9 cellular contexts compared by ENCODE assay signal in genomic region chr6:43334466-43335095, GRCh38. TPM values are rescaled to one million over a fixed set of nuclear protein-coding genes. Genes with fewer than 3 reads are reported as not detected.
DNase-seq lines count a peak whose midpoint lies in the region; ATAC-seq and TF ChIP-seq lines count a peak whose summit lies in the region.
"Had no signal": no experiment of that assay in that cellular context is flagged by ENCODE, and none has a peak within 500 bp of the region (broad histone marks: within the 10 kb centered on the region; RNA-seq: fewer than 3 reads in every experiment).

No MANE protein-coding gene starts in this region.

- H2BK5ac ChIP-seq in IMR-90 (ENCODE audit: low read depth, low read length, poor library complexity, severe bottlenecking) = no peak overlapping the region

- H3K9me1 ChIP-seq in IMR-90 (ENCODE audit: insufficient read depth, low read length) = no peaks in the 10 kb centered on the region

- no CpG with 5 or more reads among the region's 2 CpGs for WGBS in IMR-90 (ENCODE audit: extremely low coverage in 2 of 2, insufficient read length in 1 of 2), 2 experiments
- WGBS in gastroesophageal sphincter (ENCODE audit: low coverage in 1 of 2), 2 donors = 22 to 58% methylated on average over 2 of the region's 2 CpGs
- 11 to 34% methylated on average over 2 of the region's 2 CpGs for WGBS in sigmoid colon, 2 donors

- peak; percentile 85 for ATAC-seq in IMR-90 (ENCODE audit: low read depth)
- peak; percentile 68 for ATAC-seq in gastroesophageal sphincter
- no peak for ATAC-seq in stimulated activated naive CD8-positive, alpha-beta T cell treated with anti-CD3 and anti-CD28 coated beads, Interleukin-15, amount 100 ng/mL, for 72 hours

- H4K91ac ChIP-seq in IMR-90 (ENCODE audit: insufficient read depth, low read depth, low read length) = no peak overlapping the region

- H2AK9ac ChIP-seq in IMR-90 (replicated peaks; ENCODE audit: low read depth, low read length, poor library complexity) = no peak overlapping the region

- peak; percentile 69 for TF ChIP-seq CTCF in IMR-90 (conservative IDR thresholded peaks at IDR 0.05; ENCODE audit: low read depth, low read length)
- TF ChIP-seq CTCF in gastroesophageal sphincter (IDR thresholded peaks at IDR 0.05) = peak; percentile 28 to 68 (median 61)
- peak; percentile 42 to 59 (median 51) for TF ChIP-seq CTCF in sigmoid colon (IDR thresholded peaks at IDR 0.05)

- dilution Hi-C loops in IMR-90 (cut with HindIII; ENCODE audit: low sequenced_read_pairs, unreplicated experiment) = no loop called here

- H4K20me1 ChIP-seq in IMR-90 (ENCODE audit: insufficient read depth, low read length) = no peaks in the 10 kb centered on the region

- peaks cover 23% of the 10 kb centered on the region for H3K4me1 Mint-ChIP-seq in stimulated activated naive CD8-positive, alpha-beta T cell treated with anti-CD3 and anti-CD28 coated beads, Interleukin-15, amount 100 ng/mL, for 72 hours

- H4K5ac ChIP-seq in IMR-90 (ENCODE audit: low read depth, low read length) = no peak overlapping the region

- H3K9ac ChIP-seq in IMR-90 (ENCODE audit: low read depth, low read length) = no peak overlapping the region

- H3K27me3 ChIP-seq in IMR-90 (ENCODE audit: control insufficient read depth, insufficient read depth, low read length) = no peaks in the 10 kb centered on the region
- H3K27me3 ChIP-seq in gastroesophageal sphincter = no peaks in the 10 kb centered on the region
- H3K27me3 ChIP-seq in sigmoid colon = no peaks in the 10 kb centered on the region

- H3K27me3 Mint-ChIP-seq in stimulated activated naive CD8-positive, alpha-beta T cell treated with anti-CD3 and anti-CD28 coated beads, Interleukin-15, amount 100 ng/mL, for 72 hours = no peaks in the 10 kb centered on the region

- H3K4ac ChIP-seq in IMR-90 (ENCODE audit: low read depth, low read length) = no peak overlapping the region

- TF ChIP-seq EP300 in gastroesophageal sphincter (IDR thresholded peaks at IDR 0.05) = no peak
- TF ChIP-seq EP300 in sigmoid colon (IDR thresholded peaks at IDR 0.05) = no peak

- no peak overlapping the region for H2BK20ac ChIP-seq in IMR-90 (ENCODE audit: low read depth, low read length)

- no peak overlapping the region for H2BK120ac ChIP-seq in IMR-90 (ENCODE audit: low read depth, low read length)

- H3K23ac ChIP-seq in IMR-90 (ENCODE audit: low read depth, low read length) = no peak overlapping the region

- in situ Hi-C loops in IMR-90 (cut with MboI; ENCODE audit: low sequenced_read_pairs) = loop anchor here (5.0 kb wide), 1 partner anchor 72 kb away; no protein-coding TSS in a partner anchor

- no peak for TF ChIP-seq POLR2A in IMR-90 (IDR thresholded peaks at IDR 0.05; ENCODE audit: low read depth, low read length)
- TF ChIP-seq POLR2A in gastroesophageal sphincter (IDR thresholded peaks at IDR 0.05) = no peak
- TF ChIP-seq POLR2A in sigmoid colon (IDR thresholded peaks at IDR 0.05) = no peak

- peak; percentile 85 for DNase-seq in DMS 273 (lab: John Stamatoyannopoulos, UW; ENCODE audit: unreplicated experiment)
- DNase-seq in IMR-90 = peak; percentile 69
- DNase-seq in SKM-1 treated with dmso at 0.1 percent for 144 hours (lab: John Stamatoyannopoulos, UW; ENCODE audit: unreplicated experiment) = peak; percentile 37
- no peak for DNase-seq in sigmoid colon
- no peak for DNase-seq in stimulated activated naive CD8-positive, alpha-beta T cell treated with anti-CD3 and anti-CD28 coated beads, Interleukin-15, amount 100 ng/mL, for 72 hours
- DNase-seq in activated CD8-positive, alpha-beta memory T cell treated with anti-CD3 and anti-CD28 coated beads for 24 hours = no peak
- no peak for DNase-seq in effector CD8-positive, alpha-beta T cell (lab: John Stamatoyannopoulos, UW)

- no peak overlapping the region for H3K56ac ChIP-seq in IMR-90 (ENCODE audit: extremely low read depth, insufficient read depth, low read length)

- no peaks in the 10 kb centered on the region for H3K79me1 ChIP-seq in IMR-90 (ENCODE audit: low read depth in 1 of 2, low read length in 2 of 2)

- no TSS peak for BruUV-seq in IMR-90 (replicated peaks; lab: Mats Ljungman, UMichigan)

- no peak overlapping the region for H3K4me2 ChIP-seq in IMR-90 (ENCODE audit: low read depth, low read length)

- H3K18ac ChIP-seq in IMR-90 (ENCODE audit: low read depth, low read length) = no peak overlapping the region

- H3K4me1 ChIP-seq in IMR-90 (ENCODE audit: control insufficient read depth, insufficient read depth, low read length) (no peaks in the 10 kb centered on the region), gastroesophageal sphincter (no peaks in the 10 kb centered on the region), sigmoid colon (peaks cover 0 to 6% (median 0%) of the 10 kb centered on the region in 4 donors)

- H2AFZ ChIP-seq in IMR-90 (replicated peaks; ENCODE audit: low read length, poor library complexity) = no peak overlapping the region

- no peak overlapping the region for H3K14ac ChIP-seq in IMR-90 (replicated peaks; ENCODE audit: low read depth, low read length)

- POLR2A ChIA-PET in IMR-90 (lab: Charles Lee; ENCODE audit: unreplicated experiment) = interaction anchor here (0.7 kb wide), 1 partner anchor 162 kb away, joined by 4 read pairs; no protein-coding TSS in a partner anchor

- no peak overlapping the region for H3K27ac Mint-ChIP-seq in stimulated activated naive CD8-positive, alpha-beta T cell treated with anti-CD3 and anti-CD28 coated beads, Interleukin-15, amount 100 ng/mL, for 72 hours

- H3K4me3 ChIP-seq in IMR-90 (ENCODE audit: insufficient read depth, low read depth, low read length) (no peak overlapping the region), gastroesophageal sphincter (no peak overlapping the region), sigmoid colon (no peak overlapping the region)

- H3K4me3 Mint-ChIP-seq in stimulated activated naive CD8-positive, alpha-beta T cell treated with anti-CD3 and anti-CD28 coated beads, Interleukin-15, amount 100 ng/mL, for 72 hours = no peak overlapping the region

- CTCF ChIA-PET in IMR-90 (lab: Yijun Ruan, JAX) = interaction anchor here (0.8 to 3.0 kb wide), 7 partner anchors 8 to 105 kb away, joined by 3 to 10 read pairs (median 3); no protein-coding TSS in a partner anchor

- H4K8ac ChIP-seq in IMR-90 (ENCODE audit: low read depth in 2 of 2, low read length in 2 of 2) = no peak overlapping the region

- H3K9me3 Mint-ChIP-seq in stimulated activated naive CD8-positive, alpha-beta T cell treated with anti-CD3 and anti-CD28 coated beads, Interleukin-15, amount 100 ng/mL, for 72 hours = no peaks in the 10 kb centered on the region

- H3K36me3 ChIP-seq in IMR-90 (ENCODE audit: control insufficient read depth, insufficient read depth, low read length) (peaks cover 20% of the 10 kb centered on the region), gastroesophageal sphincter (peaks cover 0 to 34% of the 10 kb centered on the region in 2 donors), sigmoid colon (peaks cover 5 to 34% (median 13%) of the 10 kb centered on the region in 4 donors)

- no peak overlapping the region for H2AK5ac ChIP-seq in IMR-90 (ENCODE audit: low read depth, low read length)

- H3K9me3 ChIP-seq in IMR-90 (ENCODE audit: control insufficient read depth, insufficient read depth, low read length) = no peaks in the 10 kb centered on the region
- H3K9me3 ChIP-seq in gastroesophageal sphincter = no peaks in the 10 kb centered on the region
- H3K9me3 ChIP-seq in sigmoid colon = no peaks in the 10 kb centered on the region

- no peak overlapping the region for H3K27ac ChIP-seq in IMR-90 (ENCODE audit: insufficient read depth, low read length)
- no peak overlapping the region for H3K27ac ChIP-seq in gastroesophageal sphincter
- no peak overlapping the region for H3K27ac ChIP-seq in sigmoid colon

- TF ChIP-seq RAD21 in IMR-90 (IDR thresholded peaks at IDR 0.05; ENCODE audit: low read length) = peak; percentile 68

- no peak overlapping the region for H2BK15ac ChIP-seq in IMR-90 (ENCODE audit: low read depth, low read length)

- intact Hi-C loops in IMR-90 (cut with micrococcal nuclease) (loop anchor here (1.0 to 10.0 kb wide), 3 partner anchors 71 to 430 kb away; partner anchors contain the start of gene DNPH1), sigmoid colon (cut with DNase I) (loop anchor here (2.0 kb wide), 1 partner anchor 72 kb away; no protein-coding TSS in a partner anchor)

TF ChIP-seq in IMR-90, 13 proteins besides CTCF, POLR2A, EP300 and RAD21:
- peak; percentile 81 for TF ChIP-seq SMC3 (IDR thresholded peaks at IDR 0.05; ENCODE audit: low read depth, low read length)
- TF ChIP-seq FOS (IDR thresholded peaks at IDR 0.05; ENCODE audit: low read depth, low read length) = no peak

RNA-seq across cellular contexts. Expression of gene CRIP3, which starts 26.0 kb away (rescaled TPM):
- total RNA-seq in IMR-90 (2012; rRNA removed) (not detected in 2 replicates), gastroesophageal sphincter (not detected), sigmoid colon (not detected)
- polyA plus RNA-seq in IMR-90 (2012; rRNA removed) (not detected in 2 replicates), sigmoid colon (1 to 10 TPM in 1 of 3 donors, not detected in 2; 5.2 TPM)
- not detected in 2 replicates for polyA plus RNA-seq in IMR-90 (2012; cell fraction: cytosol; rRNA removed)
- 0.13 and 0.55 TPM in 2 replicates for polyA plus RNA-seq in IMR-90 (2012; cell fraction: nucleus; rRNA removed; ENCODE audit: low replicate concordance)
- total RNA-seq: T-helper 1 cell treated with Interleukin-12 subunit alpha and Interleukin-12 subunit beta and Interleukin-4 antibody, amounts not matched to agents 30 ng/mL and 1 ng/mL, for 36 hours had no signal

RNA-seq across cellular contexts. Expression of gene ZNF318, which starts 34.9 kb away (rescaled TPM):
- total RNA-seq in IMR-90 (2012; rRNA removed) = 5.6 and 5.7 TPM in 2 replicates
- polyA plus RNA-seq in IMR-90 (2012; rRNA removed) = 6.6 and 6.7 TPM in 2 replicates
- 2.5 and 2.8 TPM in 2 replicates for polyA plus RNA-seq in IMR-90 (2012; cell fraction: cytosol; rRNA removed)
- 7.3 and 14.8 TPM in 2 replicates for polyA plus RNA-seq in IMR-90 (2012; cell fraction: nucleus; rRNA removed; ENCODE audit: low replicate concordance)
- 10 to 100 TPM; 11.7 to 22.1 (median 18.4) TPM for total RNA-seq in gastroesophageal sphincter
- 10 to 100 TPM; 11.7 to 19.1 (median 15.1) TPM for total RNA-seq in sigmoid colon
- 10 to 100 TPM in 1 of 3 donors, 1 to 10 TPM in 2; 2.1 to 12.7 (median 2.4) TPM for polyA plus RNA-seq in sigmoid colon

RNA-seq across cellular contexts. Expression of gene SLC22A7, which starts 36.5 kb away (rescaled TPM):
- total RNA-seq in IMR-90 (2012; rRNA removed) = not detected in 2 replicates
- not detected in 2 replicates for polyA plus RNA-seq in IMR-90 (2012; rRNA removed)
- polyA plus RNA-seq in IMR-90 (2012; cell fraction: cytosol; rRNA removed) = not detected in 2 replicates
- not detected in 2 replicates for polyA plus RNA-seq in IMR-90 (2012; cell fraction: nucleus; rRNA removed; ENCODE audit: low replicate concordance)
- not detected for total RNA-seq in gastroesophageal sphincter
- total RNA-seq in sigmoid colon = not detected
- not detected for polyA plus RNA-seq in sigmoid colon
- total RNA-seq: T-helper 1 cell treated with Interleukin-12 subunit alpha and Interleukin-12 subunit beta and Interleukin-4 antibody, amounts not matched to agents 30 ng/mL and 1 ng/mL, for 36 hours had no signal

Comparison
In these comparisons a context has a peak if more than half of its experiments do, and no peak if none do; other contexts are left out.
1. DNase-seq: peak in DMS 273 (single experiment), IMR-90 (single experiment) and SKM-1 treated with dmso at 0.1 percent for 144 hours (single experiment); none in sigmoid colon (single experiment), stimulated activated naive CD8-positive, alpha-beta T cell treated with anti-CD3 and anti-CD28 coated beads, Interleukin-15, amount 100 ng/mL, for 72 hours (0 of 2), activated CD8-positive, alpha-beta memory T cell treated with anti-CD3 and anti-CD28 coated beads for 24 hours (single experiment) and effector CD8-positive, alpha-beta T cell (single experiment).
2. Peak in every context shown above with its lines, with median percentiles within 50 percentile points of each other: CTCF ChIP-seq.